In the genomic region with DNA sequence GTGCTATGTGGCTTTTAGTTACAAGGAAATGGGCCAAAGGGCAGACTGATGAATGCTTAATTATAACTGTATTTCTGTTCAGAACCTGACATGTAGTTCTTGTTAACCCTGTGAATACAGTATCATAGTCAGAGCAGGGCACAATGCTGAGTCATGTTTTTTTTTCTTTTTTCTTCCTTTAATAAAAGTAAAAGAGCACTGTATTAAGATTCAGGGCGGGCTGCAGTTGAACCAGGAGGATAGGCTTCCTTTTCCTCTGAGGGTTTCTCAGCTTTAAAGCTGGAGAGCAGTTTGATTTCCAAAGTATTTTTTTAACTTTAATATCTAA, we compare ENCODE assay signal across 22 cellular contexts. TPM values are rescaled to one million over a fixed set of nuclear protein-coding genes. Genes with fewer than 3 reads are reported as not detected.
"Had no signal": no experiment of that assay in that cellular context is flagged by ENCODE, and none has a peak within 500 bp of the region (broad histone marks: within the 10 kb centered on the region; RNA-seq: fewer than 3 reads in every experiment).

No MANE protein-coding gene starts in this region.

- H3K9me3 ChIP-seq: ascending aorta, upper lobe of right lung had no signal

- H3K4me1 Mint-ChIP-seq: activated T-helper 17 cell treated with anti-CD3 and anti-CD28 coated beads, Interleukin-2, amount 50 U/mL, for 72 hours; naive thymus-derived CD4-positive, alpha-beta T cell; T-cell had no signal

- ATAC-seq: activated T-helper 17 cell treated with anti-CD3 and anti-CD28 coated beads, Interleukin-2, amount 50 U/mL, for 72 hours; left lobe of liver; naive thymus-derived CD4-positive, alpha-beta T cell; T-cell; upper lobe of right lung had no signal

- H3K4me3 Mint-ChIP-seq: activated T-helper 17 cell treated with anti-CD3 and anti-CD28 coated beads, Interleukin-2, amount 50 U/mL, for 72 hours; naive thymus-derived CD4-positive, alpha-beta T cell; stimulated activated naive CD8-positive, alpha-beta T cell treated with anti-CD3 and anti-CD28 coated beads, Interleukin-15, Interleukin-2, amounts not matched to agents 100 ng/mL and 50 ng/mL, for 24 hours; T-cell had no signal

- H3K27me3 Mint-ChIP-seq: activated T-helper 17 cell treated with anti-CD3 and anti-CD28 coated beads, Interleukin-2, amount 50 U/mL, for 72 hours; progenitor cell of endocrine pancreas had no signal

- H3K79me2 ChIP-seq: hepatocyte had no signal

- H2AFZ ChIP-seq: hepatocyte had no signal

- H3K27ac ChIP-seq: ascending aorta, hepatocyte, upper lobe of right lung had no signal

- H3K4me2 ChIP-seq: hepatocyte had no signal

- H3K27ac Mint-ChIP-seq: activated T-helper 17 cell treated with anti-CD3 and anti-CD28 coated beads, Interleukin-2, amount 50 U/mL, for 72 hours; naive thymus-derived CD4-positive, alpha-beta T cell; progenitor cell of endocrine pancreas; stimulated activated naive CD8-positive, alpha-beta T cell treated with anti-CD3 and anti-CD28 coated beads, Interleukin-15, Interleukin-2, amounts not matched to agents 100 ng/mL and 50 ng/mL, for 24 hours; T-cell had no signal

- H3K27me3 ChIP-seq: ascending aorta, hepatocyte, right atrium auricular region, upper lobe of right lung had no signal

- H3K4me3 ChIP-seq: ascending aorta, hepatocyte, right atrium auricular region, upper lobe of right lung had no signal

- DNase-seq: activated CD4-positive, alpha-beta T cell treated with anti-CD3 and anti-CD28 coated beads, Interleukin-2, amount 50 U/mL, for 1 hour; activated CD8-positive, alpha-beta memory T cell treated with anti-CD3 and anti-CD28 coated beads for 24 hours; activated naive CD4-positive, alpha-beta T cell treated with Interleukin-2 at 50 U/mL for 16 hours; islet precursor cell; naive thymus-derived CD4-positive, alpha-beta T cell; small intestine; T-cell; T-helper 9 cell; upper lobe of right lung had no signal

- H3K4me1 ChIP-seq: ascending aorta, upper lobe of right lung had no signal

- H3K36me3 ChIP-seq: ascending aorta, right atrium auricular region, upper lobe of right lung had no signal

- H3K36me3 Mint-ChIP-seq: naive thymus-derived CD4-positive, alpha-beta T cell; T-cell had no signal

- FAIRE-seq: colon, small intestine had no signal

RNA-seq across cellular contexts. Expression of gene CLDN8, which starts 8.7 kb away (rescaled TPM):
- total RNA-seq: activated T-helper 17 cell treated with anti-CD3 and anti-CD28 coated beads, Interleukin-2, amount 50 U/mL, for 72 hours; ascending aorta; cardiac septum; glomerular endothelial cell; left lobe of liver; lung microvascular endothelial cell; mononuclear cell; naive thymus-derived CD4-positive, alpha-beta T cell; progenitor cell of endocrine pancreas; right atrium auricular region; T-cell; temporal lobe; upper lobe of right lung had no signal
- polyA plus RNA-seq: naive thymus-derived CD4-positive, alpha-beta T cell; small intestine had no signal

RNA-seq across cellular contexts. Expression of gene CLDN17, which starts 40.6 kb away (rescaled TPM):
- total RNA-seq: activated T-helper 17 cell treated with anti-CD3 and anti-CD28 coated beads, Interleukin-2, amount 50 U/mL, for 72 hours; ascending aorta; cardiac septum; glomerular endothelial cell; hepatocyte; left lobe of liver; lung microvascular endothelial cell; mononuclear cell; naive thymus-derived CD4-positive, alpha-beta T cell; progenitor cell of endocrine pancreas; right atrium auricular region; T-cell; temporal lobe; upper lobe of right lung had no signal
- polyA plus RNA-seq: hepatocyte; naive thymus-derived CD4-positive, alpha-beta T cell; small intestine had no signal
